8 cellular contexts compared by ENCODE assay signal in the genomic region with DNA sequence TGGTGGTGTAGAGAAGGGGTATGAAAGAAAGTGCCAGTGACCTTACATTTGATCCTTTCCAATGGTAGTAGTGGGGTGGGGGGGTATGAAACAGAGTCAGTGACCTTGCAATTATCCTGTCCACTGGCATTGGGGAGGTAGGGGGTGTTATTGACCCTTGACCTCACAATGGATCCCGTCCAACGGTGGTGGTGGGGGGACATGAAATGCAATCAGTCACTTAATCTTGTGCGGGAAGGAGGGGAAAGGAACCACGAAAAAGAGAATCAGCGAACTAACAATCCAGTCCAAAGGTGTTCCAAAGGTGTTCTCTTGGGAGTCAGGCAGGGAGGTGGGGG. TPM values are rescaled to one million over a fixed set of nuclear protein-coding genes. Genes with fewer than 3 reads are reported as not detected.
DNase-seq lines count a peak whose midpoint lies in the region; ATAC-seq, FAIRE-seq and TF ChIP-seq lines count a peak whose summit lies in the region.

No MANE protein-coding gene starts in this region.

- no peak for FAIRE-seq in pancreas (lab: Jason Lieb, UNC)

- H3K9me2 ChIP-seq in PC-9 (ENCODE audit: insufficient read depth), result no peaks in the 10 kb centered on the region

- CTCF ChIA-PET in CD8-positive, alpha-beta memory T cell (lab: Charles Lee), result interaction anchor here (0.7 to 3.6 kb wide), 4 partner anchors 15 to 68 kb away, joined by 3 to 22 read pairs (median 10); no protein-coding TSS in a partner anchor
- CTCF ChIA-PET in PC-9 (lab: Charles Lee), result interaction anchor here (0.5 kb wide), 1 partner anchor 480 kb away, joined by 5 read pairs; no protein-coding TSS in a partner anchor

- peak overlapping the region; percentile 83 to 93 (median 87) for H3K4me3 Mint-ChIP-seq in CD8-positive, alpha-beta memory T cell

- WGBS in pancreas, 2 donors, result 2 to 26% methylated on average over 5 of the region's 5 CpGs

- peak overlapping the region; percentile 87 for H3K4me2 ChIP-seq in PC-9

- peaks cover 0 to 2% of the 10 kb centered on the region in 2 donors for H3K27me3 Mint-ChIP-seq in CD8-positive, alpha-beta memory T cell

- no peaks in the 10 kb centered on the region for H4K20me1 ChIP-seq in PC-9 (ENCODE audit: insufficient read depth)

- H3K27ac Mint-ChIP-seq in CD8-positive, alpha-beta memory T cell, result peak overlapping the region; percentile 77 to 97 (median 95)

- H3F3A ChIP-seq in PC-9 (ENCODE audit: insufficient read depth, low read depth), result no peaks in the 10 kb centered on the region

- H3K4me3 ChIP-seq in CD8-positive, alpha-beta memory T cell (ENCODE audit: low read length), result peak overlapping the region; percentile 71
- peak overlapping the region; percentile 70 for H3K4me3 ChIP-seq in PC-9
- peak overlapping the region; percentile 71 for H3K4me3 ChIP-seq in epithelial cell of proximal tubule (ENCODE audit: low read depth, low read length)
- peak overlapping the region; percentile 31 to 54 (median 52) for H3K4me3 ChIP-seq in pancreas

- peak overlapping the region; percentile 79 for H3K27ac ChIP-seq in CD8-positive, alpha-beta memory T cell (ENCODE audit: low read depth, low read length)
- 0 out of 2 replicates have a peak overlapping the region, but pooled peaks have one; percentile 17 for H3K27ac ChIP-seq in PC-9
- H3K27ac ChIP-seq in pancreas, result peak overlapping the region; percentile 45 to 83 (median 76)

- no peaks in the 10 kb centered on the region for H3K36me3 ChIP-seq in CD8-positive, alpha-beta memory T cell (ENCODE audit: insufficient read depth, low read length)
- no peaks in the 10 kb centered on the region for H3K36me3 ChIP-seq in PC-9 (ENCODE audit: low read depth)
- no peaks in the 10 kb centered on the region for H3K36me3 ChIP-seq in pancreas

- no peaks in the 10 kb centered on the region for H3K27me3 ChIP-seq in CD8-positive, alpha-beta memory T cell (ENCODE audit: insufficient read depth, low read length, poor library complexity, severe bottlenecking)
- H3K27me3 ChIP-seq in PC-9 (ENCODE audit: insufficient read depth, low read depth), result no peaks in the 10 kb centered on the region
- H3K27me3 ChIP-seq in pancreas, result no peaks in the 10 kb centered on the region

- peaks cover 0 to 1% (median 0%) of the 10 kb centered on the region in 3 donors for H3K36me3 Mint-ChIP-seq in CD8-positive, alpha-beta memory T cell

- no peaks in the 10 kb centered on the region for H3K79me2 ChIP-seq in PC-9 (ENCODE audit: low read depth)

- peak overlapping the region; percentile 94 for H2AFZ ChIP-seq in PC-9

- TF ChIP-seq CTCF in PC-9 (conservative IDR thresholded peaks at IDR 0.05) (no peak), epithelial cell of proximal tubule (conservative IDR thresholded peaks at IDR 0.05; ENCODE audit: low read depth, low read length) (no peak), pancreas (IDR thresholded peaks at IDR 0.05) (no peak)

- BruUV-seq in PC-9 (replicated peaks; lab: Mats Ljungman, UMichigan), result TSS peak; percentile 80

- no peak for DNase-seq in CD8-positive, alpha-beta memory T cell
- DNase-seq in PC-9 (no peak), epithelial cell of proximal tubule (ENCODE audit: low read depth) (no peak), pancreas (peak in 1 of 6 donors; percentile 2), NCI-H524 treated with DMSO at 0.1 percent for 48 hours (lab: John Stamatoyannopoulos, UW) (no peak), HT-29 (ENCODE audit: low spot score) (no peak)

- H3K9me3 ChIP-seq in CD8-positive, alpha-beta memory T cell (ENCODE audit: low read length), result no peaks in the 10 kb centered on the region
- no peaks in the 10 kb centered on the region for H3K9me3 ChIP-seq in PC-9 (ENCODE audit: insufficient read depth, low read depth)
- H3K9me3 ChIP-seq in pancreas, result no peaks in the 10 kb centered on the region

- peaks cover 28% of the 10 kb centered on the region for H3K4me1 ChIP-seq in CD8-positive, alpha-beta memory T cell (ENCODE audit: insufficient read depth, low read length)
- H3K4me1 ChIP-seq in PC-9 (replicated peaks; ENCODE audit: insufficient read depth) (peaks cover 9% of the 10 kb centered on the region; the same call in 1 of the 2 replicates), pancreas (no peaks in the 10 kb centered on the region)

- peaks cover 37 to 39% (median 38%) of the 10 kb centered on the region in 3 donors for H3K4me1 Mint-ChIP-seq in CD8-positive, alpha-beta memory T cell

- POLR2A ChIA-PET in CD8-positive, alpha-beta memory T cell (lab: Charles Lee), result interaction anchor here (0.6 to 3.6 kb wide), 5 partner anchors 15 to 212 kb away, joined by 3 to 34 read pairs (median 8); no protein-coding TSS in a partner anchor
- POLR2A ChIA-PET in PC-9 (lab: Charles Lee; ENCODE audit: unreplicated experiment), result no interaction called here

- H3K9me3 Mint-ChIP-seq in CD8-positive, alpha-beta memory T cell, result no peaks in the 10 kb centered on the region

- peak; percentile 47 to 65 (median 57) for ATAC-seq in pancreas
- no peak for ATAC-seq in HG02678 (IDR thresholded peaks at IDR 0.05; ENCODE audit: unreplicated experiment)
- no peak for ATAC-seq in HG02870 (IDR thresholded peaks at IDR 0.05; ENCODE audit: unreplicated experiment)

- intact Hi-C loops in PC-9 (cut with micrococcal nuclease; ENCODE audit: unreplicated experiment), result no loop called here
- intact Hi-C loops in pancreas (cut with DNase I), result no loop called here

RNA-seq across cellular contexts. Expression of gene PDK3, which starts 0.6 kb away (rescaled TPM):
- total RNA-seq in CD8-positive, alpha-beta memory T cell, result 10 to 100 TPM; 26.0 to 26.4 TPM
- 48.3 TPM for polyA plus RNA-seq in CD8-positive, alpha-beta memory T cell
- total RNA-seq in PC-9 (2021) (12.5 and 19.4 TPM in 2 replicates), epithelial cell of proximal tubule (6.7 and 13.6 TPM in 2 replicates), pancreas (10 to 100 TPM in 1 of 6 donors, 1 to 10 TPM in 5; 4.7 to 10.1 (median 6.0) TPM)
- polyA plus RNA-seq in pancreas, result 1 to 10 TPM; 2.4 to 3.9 TPM
- total RNA-seq in HT-29 (2014; rRNA removed; shearing (Covaris generic)), result 2.0 and 2.1 TPM in 2 replicates

Comparison
In these comparisons a context has a peak if more than half of its experiments do, and no peak if none do; other contexts are left out.
1. H3K27ac ChIP-seq: peak in every context shown above with its lines; median percentile 79 in CD8-positive, alpha-beta memory T cell; 76 in pancreas; 17 in PC-9.
2. ATAC-seq: peak in pancreas (4 of 4); none in HG02678 (single experiment) and HG02870 (single experiment).
3. Peak in every context shown above with its lines, with median percentiles within 50 percentile points of each other: H3K4me3 ChIP-seq.